Comparison of ENCODE assay signal across 2 cellular contexts in genomic region chr6:16660157-16660497, GRCh38.
TF ChIP-seq lines count a peak whose summit lies in the region.

No MANE protein-coding gene starts in this region.

TF ChIP-seq in liver, 16 proteins besides CTCF, POLR2A, EP300 and RAD21 (continued from another document):
- TF ChIP-seq REST (IDR thresholded peaks at IDR 0.05) (no peak), HNF4G (IDR thresholded peaks at IDR 0.05) (no peak), GABPA (IDR thresholded peaks at IDR 0.05 in 1 of 2, conservative IDR thresholded peaks at IDR 0.05 in 1 of 2) (no peak), FOXA2 (IDR thresholded peaks at IDR 0.05) (no peak), TAF1 (conservative IDR thresholded peaks at IDR 0.05) (no peak), ZBTB33 (IDR thresholded peaks at IDR 0.05) (no peak)
TF ChIP-seq in liver: peak in this region for 0.

TF ChIP-seq in HepG2, 621 proteins besides CTCF, POLR2A, EP300 and RAD21 (continued from another document):
- TF ChIP-seq KIAA2018 (CRISPR knock-in tag; IDR thresholded peaks at IDR 0.05; ENCODE audit: borderline replicate concordance): no peak
- no peak for TF ChIP-seq ZNF10 (CRISPR knock-in tag; IDR thresholded peaks at IDR 0.05; ENCODE audit: borderline replicate concordance, low read depth)
- TF ChIP-seq ZNF44 (CRISPR knock-in tag; IDR thresholded peaks at IDR 0.05): no peak
- no peak for TF ChIP-seq FIP1L1 (IDR thresholded peaks at IDR 0.05; ENCODE audit: borderline replicate concordance, insufficient read depth, low read depth, low read length)
- no peak for TF ChIP-seq HMG20B (CRISPR knock-in tag; conservative IDR thresholded peaks at IDR 0.05)
- no peak for TF ChIP-seq ASH2L (IDR thresholded peaks at IDR 0.05; ENCODE audit: insufficient read length, low read depth, low read length)
TF ChIP-seq in HepG2: peak in this region for 0.
